27 cellular contexts compared by ENCODE assay signal in the genomic region with DNA sequence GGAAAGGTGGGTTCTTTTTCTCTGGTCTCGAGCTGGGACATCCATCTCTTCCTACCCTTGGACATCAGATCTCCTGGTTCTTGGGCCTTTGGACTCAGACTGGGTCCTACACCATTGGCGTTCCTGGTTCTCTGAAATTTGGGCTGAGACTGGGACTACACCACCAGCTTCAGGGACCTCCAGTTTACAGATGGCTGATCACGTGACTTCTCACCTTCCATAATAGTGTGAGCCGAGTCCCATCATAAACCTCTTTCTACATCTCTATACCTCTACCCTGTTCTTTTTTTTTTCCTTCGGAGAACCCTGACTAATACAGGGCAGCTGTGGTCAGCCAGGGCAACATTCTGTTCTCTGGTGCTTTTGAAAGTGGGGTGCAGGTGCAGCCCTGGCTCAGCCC.
"Had no signal": no experiment of that assay in that cellular context is flagged by ENCODE, and none has a peak within 500 bp of the region (broad histone marks: within the 10 kb centered on the region; RNA-seq: fewer than 3 reads in every experiment).

No MANE protein-coding gene starts in this region.

- H3K4me2 ChIP-seq: neural progenitor cell had no signal

- H3K4me3 ChIP-seq: lung, neural progenitor cell, ovary, prostate gland, sigmoid colon, transverse colon, upper lobe of left lung, vagina had no signal

- H3K9me3 ChIP-seq: neutrophil, ovary, prostate gland, sigmoid colon, transverse colon, upper lobe of left lung, vagina had no signal

- H3K36me3 ChIP-seq: neural progenitor cell, neutrophil, ovary, prostate gland, sigmoid colon, transverse colon, upper lobe of left lung, vagina had no signal

- H2AFZ ChIP-seq: neural progenitor cell had no signal

- FAIRE-seq: islet of Langerhans, small intestine had no signal

- H3K27ac ChIP-seq: neural progenitor cell, neutrophil, ovary, prostate gland, sigmoid colon, transverse colon, upper lobe of left lung, vagina had no signal

- DNase-seq: hypothalamus; immature natural killer cell; mesendoderm; naive B cell; natural killer cell; nephron progenitor cell; occipital lobe; retina; sigmoid colon; small intestine; stimulated activated CD4-positive, alpha-beta T cell treated with anti-CD3 and anti-CD28 coated beads, Interleukin-1b, Interleukin-23, amount 100 ng/mL, for 48 hours; stimulated activated CD4-positive, alpha-beta T cell treated with anti-CD3 and anti-CD28 coated beads, Interleukin-2, amount 100 ng/mL, for 48 hours; stimulated activated CD4-positive, alpha-beta T cell treated with anti-CD3 and anti-CD28 coated beads, Interleukin-4, amount 100 ng/mL, for 4 hours; stimulated activated CD8-positive, alpha-beta memory T cell treated with anti-CD3 and anti-CD28 coated beads, Interleukin-4, amount 100 ng/mL, for 48 hours; stimulated activated naive CD4-positive, alpha-beta T cell treated with Interleukin-2 at 50 U/mL for 16 hours; stimulated activated naive CD8-positive, alpha-beta T cell treated with anti-CD3 and anti-CD28 coated beads, Interleukin-15, amount 100 ng/mL, for 72 hours; substantia nigra; transverse colon had no signal

- H3K9ac ChIP-seq: neural progenitor cell had no signal

- H3K27me3 ChIP-seq: neural progenitor cell, ovary, sigmoid colon, upper lobe of left lung, vagina had no signal

- ATAC-seq: natural killer cell; stimulated activated memory B cell treated with anti-CD40 and anti-IgM and Interleukin-4, amounts not matched to agents 10 μg/mL and 1 μg/mL and 100 μg/mL, for 72 hours; stimulated activated naive CD8-positive, alpha-beta T cell treated with anti-CD3 and anti-CD28 coated beads, Interleukin-15, amount 100 ng/mL, for 72 hours had no signal
